27 cellular contexts compared by ENCODE assay signal in the genomic region with DNA sequence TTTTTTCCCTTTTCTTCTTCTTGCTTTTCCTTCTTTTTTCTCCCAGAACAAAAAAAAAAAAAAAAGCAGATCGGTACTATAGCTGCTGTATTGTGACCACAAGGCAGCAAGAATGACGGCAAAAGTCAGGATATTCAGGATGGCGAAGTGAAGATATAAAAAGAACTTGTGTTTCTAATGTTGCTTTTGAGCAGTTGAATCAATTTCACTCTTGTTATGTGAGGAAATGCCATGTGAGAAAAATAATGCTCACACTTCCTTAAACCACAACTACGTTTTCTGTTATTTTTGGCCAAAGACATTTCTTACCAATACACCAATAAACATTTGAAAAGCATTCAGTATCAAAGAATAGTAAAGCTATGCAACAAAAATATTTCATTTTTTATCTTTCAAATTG.
"Had no signal": no experiment of that assay in that cellular context is flagged by ENCODE, and none has a peak within 500 bp of the region (broad histone marks: within the 10 kb centered on the region; RNA-seq: fewer than 3 reads in every experiment).

No MANE protein-coding gene starts in this region.

- H3K4me2 ChIP-seq: PC-9, SK-N-SH had no signal

- H3K9ac ChIP-seq: SK-N-SH had no signal

- H3K4me1 ChIP-seq: SJSA1 had no signal

- H3K27me3 ChIP-seq: MG63, SJSA1 had no signal

- H2AFZ ChIP-seq: PC-9 had no signal

- H3K36me3 ChIP-seq: MG63, SJSA1 had no signal

- H3K4me3 ChIP-seq: MG63, PC-9, SJSA1 had no signal

- H3K27ac ChIP-seq: PC-9, SJSA1 had no signal

- H3K9me3 ChIP-seq: MG63, SK-N-SH had no signal

- FAIRE-seq: HepG2, RCC 7860 had no signal

- DNase-seq: IMR-90, Karpas-422, KG1, MG63, NCI-H1092 treated with DMSO at 0.1 percent for 48 hours, NCI-H1436, NCI-H187, NCI-H2029, NCI-H2081 treated with DMSO at 0.1 percent for 48 hours, NCI-H2171, NCI-H226, NCI-H446, NCI-H510A, NCI-H524 treated with DMSO at 0.1 percent for 48 hours, NCI-H69, NCI-H774, OCI-M1, PC-9, Right ventricle myocardium superior, RPMI8226, SIG-M5, SK-N-SH, SW 1271, T-cell had no signal

- ATAC-seq: HepG2, T-cell had no signal
